Comparison of ENCODE assay signal across 8 cellular contexts in the genomic region with DNA sequence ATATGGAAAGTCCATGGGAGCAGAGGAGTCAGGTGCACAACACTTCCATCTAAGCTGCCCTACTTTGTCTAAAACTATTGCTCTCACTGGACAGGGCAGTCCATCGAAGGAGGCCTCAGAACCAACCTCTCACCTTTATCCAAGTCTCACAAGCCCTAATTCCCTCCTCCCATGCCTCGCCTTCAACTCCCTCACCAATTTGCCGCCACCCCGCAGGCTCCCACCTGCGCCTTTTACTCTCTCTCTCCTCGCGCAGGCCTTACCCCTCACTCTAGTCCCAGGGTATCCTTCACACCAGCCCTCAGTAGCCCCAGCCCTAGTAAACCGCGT. TPM values are rescaled to one million over a fixed set of nuclear protein-coding genes. Genes with fewer than 3 reads are reported as not detected.
DNase-seq lines count a peak whose midpoint lies in the region; ATAC-seq and TF ChIP-seq lines count a peak whose summit lies in the region.

No MANE protein-coding gene starts in this region.

- H3K4me1 Mint-ChIP-seq in nephron progenitor cell, result peaks cover 22% of the 10 kb centered on the region

- peak overlapping the region; percentile 94 for H3K27ac Mint-ChIP-seq in nephron progenitor cell

- H3K27me3 ChIP-seq in GM06990 (replicated peaks; ENCODE audit: control insufficient read depth, insufficient read depth, low read length), result no peaks in the 10 kb centered on the region
- H3K27me3 ChIP-seq in MG63, result no peaks in the 10 kb centered on the region
- H3K27me3 ChIP-seq in dorsolateral prefrontal cortex, result no peaks in the 10 kb centered on the region

- H3K27ac ChIP-seq in dorsolateral prefrontal cortex, result peak overlapping the region in 30 of 59 donors; percentile 21 to 88 (median 68)

- H3K4me3 ChIP-seq in GM06990 (replicated peaks; ENCODE audit: low read depth, low read length) (peak overlapping the region; percentile 93), MG63 (peak overlapping the region; percentile 75), dorsolateral prefrontal cortex (peak overlapping the region; percentile 49 to 92 (median 80))

- TF ChIP-seq CTCF in GM06990 (IDR thresholded peaks at IDR 0.05; ENCODE audit: insufficient read depth, low read length, poor library complexity, severe bottlenecking), result no peak
- TF ChIP-seq CTCF in dorsolateral prefrontal cortex (IDR thresholded peaks at IDR 0.05 in 54 of 56, conservative IDR thresholded peaks at IDR 0.05 in 2 of 56; ENCODE audit: low read depth in 1 of 56, partially characterized antibody in 56 of 56), result no peak
- no peak for TF ChIP-seq CTCF in nephron progenitor cell (IDR thresholded peaks at IDR 0.05)

- H3K27me3 Mint-ChIP-seq in nephron progenitor cell (ENCODE audit: low read depth, poor library complexity), result peaks cover 5% of the 10 kb centered on the region

- DNase-seq in GM06990 (ENCODE audit: extremely low read depth, insufficient read length) (peak; percentile 27), MG63 (no peak), dorsolateral prefrontal cortex (no peak), nephron progenitor cell (no peak), A172 (ENCODE audit: low spot score) (no peak)

- no peaks in the 10 kb centered on the region for H3K9me3 Mint-ChIP-seq in nephron progenitor cell

- ATAC-seq in GM18498 (IDR thresholded peaks at IDR 0.05; ENCODE audit: unreplicated experiment), result no peak
- no peak for ATAC-seq in HG03432 (IDR thresholded peaks at IDR 0.05; ENCODE audit: unreplicated experiment)
- no peak for ATAC-seq in GM18517 (IDR thresholded peaks at IDR 0.05; ENCODE audit: unreplicated experiment)

- H3K9me3 ChIP-seq in MG63, result no peaks in the 10 kb centered on the region

- intact Hi-C loops in dorsolateral prefrontal cortex (cut with DNase I), result loop anchor here in 1 of 2 donors (10.0 kb wide), 1 partner anchor 231 kb away; no protein-coding TSS in a partner anchor

- H3K36me3 ChIP-seq in GM06990 (ENCODE audit: control insufficient read depth, insufficient read depth, low read length) (no peaks in the 10 kb centered on the region), MG63 (no peaks in the 10 kb centered on the region)

- H3K36me3 Mint-ChIP-seq in nephron progenitor cell (ENCODE audit: low read depth), result peaks cover 5% of the 10 kb centered on the region

- H3K4me3 Mint-ChIP-seq in nephron progenitor cell, result peak overlapping the region; percentile 99

RNA-seq across cellular contexts. Expression of gene FHIP1B, which starts 0.5 kb away (rescaled TPM):
- total RNA-seq in MG63 (2014; rRNA removed; shearing (Covaris generic); ENCODE audit: low replicate concordance), result 9.2 and 9.7 TPM in 2 replicates
- total RNA-seq in dorsolateral prefrontal cortex, result 10 to 100 TPM; 27.8 to 55.6 (median 37.8) TPM
- 9.6 and 13.1 TPM in 2 replicates for total RNA-seq in A172 (2014; rRNA removed; shearing (Covaris generic))

RNA-seq across cellular contexts. Expression of gene CNGA4, which starts 4.9 kb away (rescaled TPM):
- total RNA-seq in MG63 (2014; rRNA removed; shearing (Covaris generic); ENCODE audit: low replicate concordance), result not detected in 2 replicates
- total RNA-seq in dorsolateral prefrontal cortex, result 1 to 10 TPM in 91 of 120 experiments, under 1 TPM in 29; 0.45 to 3.8 (median 1.4) TPM
- 0.17 TPM in 1 of 2 replicates, not detected in the other for total RNA-seq in A172 (2014; rRNA removed; shearing (Covaris generic))

RNA-seq across cellular contexts. Expression of gene CCKBR, which starts 25.7 kb away (rescaled TPM):
- not detected in 2 replicates for total RNA-seq in MG63 (2014; rRNA removed; shearing (Covaris generic); ENCODE audit: low replicate concordance)
- total RNA-seq in dorsolateral prefrontal cortex, result 10 to 100 TPM in 113 of 120 experiments, 1 to 10 TPM in 7; 4.4 to 38.9 (median 18.8) TPM
- total RNA-seq in A172 (2014; rRNA removed; shearing (Covaris generic)), result not detected in 2 replicates

RNA-seq across cellular contexts. Expression of gene C11orf42, which starts 28.6 kb away (rescaled TPM):
- not detected in 2 replicates for total RNA-seq in MG63 (2014; rRNA removed; shearing (Covaris generic); ENCODE audit: low replicate concordance)
- total RNA-seq in dorsolateral prefrontal cortex, result not detected
- total RNA-seq in A172 (2014; rRNA removed; shearing (Covaris generic)), result not detected in 2 replicates

RNA-seq across cellular contexts. Expression of gene OR52W1, which starts 34.9 kb away (rescaled TPM):
- not detected in 2 replicates for total RNA-seq in MG63 (2014; rRNA removed; shearing (Covaris generic); ENCODE audit: low replicate concordance)
- total RNA-seq in dorsolateral prefrontal cortex, result not detected
- not detected in 2 replicates for total RNA-seq in A172 (2014; rRNA removed; shearing (Covaris generic))
